Comparison of ENCODE assay signal across 9 cellular contexts in genomic region chr11:45885921-45886721, GRCh38. TPM values are rescaled to one million over a fixed set of nuclear protein-coding genes. Genes with fewer than 3 reads are reported as not detected.
DNase-seq lines count a peak whose midpoint lies in the region; ATAC-seq and TF ChIP-seq lines count a peak whose summit lies in the region.
"Had no signal": no experiment of that assay in that cellular context is flagged by ENCODE, and none has a peak within 500 bp of the region (broad histone marks: within the 10 kb centered on the region; RNA-seq: fewer than 3 reads in every experiment).

No MANE protein-coding gene starts in this region.

- H3K4me1 ChIP-seq in ascending aorta: peaks cover 0 to 6% of the 10 kb centered on the region in 2 donors

- H3K9me3 ChIP-seq in ascending aorta: no peaks in the 10 kb centered on the region

- H3K27ac Mint-ChIP-seq in activated naive CD4-positive, alpha-beta T cell treated with anti-CD3 and anti-CD28 coated beads, Interleukin-2, amount 10 ng/mL, durations not matched to agents 7 days and 5 days: no peak overlapping the region
- H3K27ac Mint-ChIP-seq in type B pancreatic cell: no peak overlapping the region
- H3K27ac Mint-ChIP-seq: T-helper 1 cell treated with Interleukin-12 subunit alpha and Interleukin-12 subunit beta and Interleukin-4 antibody, amounts not matched to agents 30 μg/mL and 1 μg/mL, for 36 hours had no signal

- DNase-seq in activated naive CD4-positive, alpha-beta T cell treated with anti-CD3 and anti-CD28 coated beads, Interleukin-2, amount 10 ng/mL, durations not matched to agents 7 days and 5 days: no peak
- DNase-seq in activated naive CD4-positive, alpha-beta T cell (lab: John Stamatoyannopoulos, UW): no peak
- no peak for DNase-seq in ascending aorta (ENCODE audit: low spot score in 2 of 2)
- DNase-seq in left colon: no peak
- no peak for DNase-seq in type B pancreatic cell (ENCODE audit: extremely low spot score, unreplicated experiment)

- H3K27me3 ChIP-seq in ascending aorta: no peaks in the 10 kb centered on the region

- peak overlapping the region; percentile 37 for H3K4me3 Mint-ChIP-seq in activated naive CD4-positive, alpha-beta T cell treated with anti-CD3 and anti-CD28 coated beads, Interleukin-2, amount 10 ng/mL, durations not matched to agents 7 days and 5 days
- peak overlapping the region; percentile 63 for H3K4me3 Mint-ChIP-seq in type B pancreatic cell

- peak; percentile 2 for ATAC-seq in left colon
- no peak for ATAC-seq in HG02610 (IDR thresholded peaks at IDR 0.05; ENCODE audit: unreplicated experiment)
- ATAC-seq in HG02840 (IDR thresholded peaks at IDR 0.05; ENCODE audit: low FRiP score, unreplicated experiment): no peak
- no peak for ATAC-seq in GM21423 (IDR thresholded peaks at IDR 0.05; ENCODE audit: unreplicated experiment)

- H3K27ac ChIP-seq in ascending aorta: no peak overlapping the region

- H3K4me3 ChIP-seq in ascending aorta: peak overlapping the region; percentile 57 to 72

- H3K27me3 Mint-ChIP-seq in activated naive CD4-positive, alpha-beta T cell treated with anti-CD3 and anti-CD28 coated beads, Interleukin-2, amount 10 ng/mL, durations not matched to agents 7 days and 5 days: peaks cover 35% of the 10 kb centered on the region
- peaks cover 14% of the 10 kb centered on the region for H3K27me3 Mint-ChIP-seq in type B pancreatic cell

- intact Hi-C loops in ascending aorta (cut with DNase I) (no loop called here), left colon (cut with DNase I, micrococcal nuclease) (no loop called here)

- H3K4me1 Mint-ChIP-seq in activated naive CD4-positive, alpha-beta T cell treated with anti-CD3 and anti-CD28 coated beads, Interleukin-2, amount 10 ng/mL, durations not matched to agents 7 days and 5 days: peaks cover 8% of the 10 kb centered on the region
- H3K4me1 Mint-ChIP-seq in type B pancreatic cell (ENCODE audit: unreplicated experiment): peaks cover 3% of the 10 kb centered on the region

- no peaks in the 10 kb centered on the region for H3K9me3 Mint-ChIP-seq in activated naive CD4-positive, alpha-beta T cell treated with anti-CD3 and anti-CD28 coated beads, Interleukin-2, amount 10 ng/mL, durations not matched to agents 7 days and 5 days
- H3K9me3 Mint-ChIP-seq in type B pancreatic cell: no peaks in the 10 kb centered on the region
- H3K9me3 Mint-ChIP-seq: T-helper 1 cell treated with Interleukin-12 subunit alpha and Interleukin-12 subunit beta and Interleukin-4 antibody, amounts not matched to agents 30 μg/mL and 1 μg/mL, for 36 hours had no signal

- CTCF ChIA-PET in activated naive CD4-positive, alpha-beta T cell treated with anti-CD3 and anti-CD28 coated beads, Interleukin-2, amount 10 ng/mL, durations not matched to agents 7 days and 5 days (lab: Charles Lee): no interaction called here

- peaks cover 12 to 14% of the 10 kb centered on the region in 2 donors for H3K36me3 ChIP-seq in ascending aorta

- no peaks in the 10 kb centered on the region for H3K36me3 Mint-ChIP-seq in activated naive CD4-positive, alpha-beta T cell treated with anti-CD3 and anti-CD28 coated beads, Interleukin-2, amount 10 ng/mL, durations not matched to agents 7 days and 5 days
- H3K36me3 Mint-ChIP-seq in type B pancreatic cell: peaks cover 4% of the 10 kb centered on the region

- TF ChIP-seq CTCF in ascending aorta (IDR thresholded peaks at IDR 0.05) (no peak), type B pancreatic cell (conservative IDR thresholded peaks at IDR 0.05) (no peak)

RNA-seq across cellular contexts. Expression of gene MAPK8IP1, which starts 0.7 kb away (rescaled TPM):
- 6.0 TPM for total RNA-seq in ascending aorta
- total RNA-seq in left colon: 1 to 10 TPM; 1.7 to 4.0 TPM
- 23.7 and 24.4 TPM in 2 replicates for total RNA-seq in type B pancreatic cell (ENCODE audit: low replicate concordance)

RNA-seq across cellular contexts. Expression of gene FREY1, which starts 20.9 kb away (rescaled TPM):
- total RNA-seq in ascending aorta (not detected), left colon (1 to 10 TPM in 1 of 2 donors, under 1 TPM in 1; 0.61 to 1.3 TPM), type B pancreatic cell (ENCODE audit: low replicate concordance) (0.90 and 1.4 TPM in 2 replicates)

RNA-seq across cellular contexts. Expression of gene PEX16, which starts 31.6 kb away (rescaled TPM):
- total RNA-seq in ascending aorta (77.9 TPM), left colon (10 to 100 TPM; 39.6 to 42.9 TPM), type B pancreatic cell (ENCODE audit: low replicate concordance) (21.7 and 26.7 TPM in 2 replicates)

RNA-seq across cellular contexts. Expression of gene LARGE2, which starts 36.3 kb away (rescaled TPM):
- total RNA-seq in ascending aorta (not detected), left colon (1 to 10 TPM; 1.1 to 4.2 TPM), type B pancreatic cell (ENCODE audit: low replicate concordance) (12.4 and 29.9 TPM in 2 replicates)

RNA-seq across cellular contexts. Expression of gene CRY2, which starts 38.8 kb away (rescaled TPM):
- total RNA-seq in ascending aorta (29.6 TPM), left colon (10 to 100 TPM; 25.6 to 31.3 TPM), type B pancreatic cell (ENCODE audit: low replicate concordance) (27.7 and 37.0 TPM in 2 replicates)
